ENCODE assay signal across 1 cellular context in the genomic region with DNA sequence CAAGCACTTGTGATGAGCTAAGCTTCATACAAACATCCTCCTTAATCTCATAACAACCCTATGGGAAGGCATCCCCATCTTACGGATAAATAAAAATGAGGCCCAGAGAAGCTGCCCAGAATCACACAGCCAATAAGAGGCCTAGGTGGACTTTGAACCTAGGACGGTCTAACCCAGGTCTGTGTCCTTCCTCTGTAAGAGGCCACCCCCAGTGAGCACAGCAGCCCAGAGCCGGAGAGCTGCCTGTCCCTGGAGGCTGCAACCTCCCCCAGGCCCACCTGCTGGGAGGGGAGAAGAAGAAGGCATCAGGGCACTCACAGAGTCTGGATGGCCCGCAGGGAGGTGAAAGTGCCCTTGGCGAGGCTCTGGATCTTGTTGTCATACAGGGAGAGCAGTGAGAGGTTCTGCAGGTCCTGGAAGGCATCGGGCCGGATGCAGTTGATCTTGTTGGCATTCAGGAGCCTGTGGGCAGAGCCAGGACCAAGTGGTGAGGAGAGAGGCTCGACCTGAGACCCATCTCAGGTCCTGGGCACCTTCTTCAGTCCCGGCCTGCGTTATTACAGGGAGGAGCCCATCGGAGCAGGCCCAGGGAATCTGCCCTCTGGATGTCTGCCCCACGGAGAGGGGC.
A peak's percentile ranks its signal among the peaks of the same experiment; 100 is the strongest.
TF ChIP-seq lines count a peak whose summit lies in the region.

No MANE protein-coding gene starts in this region.

TF ChIP-seq in HepG2, 621 proteins besides CTCF, POLR2A, EP300 and RAD21:
- TF ChIP-seq SYNCRIP (IDR thresholded peaks at IDR 0.05; ENCODE audit: insufficient read depth, low read depth, low read length) (no peak), ZFX (CRISPR knock-in tag; IDR thresholded peaks at IDR 0.05; ENCODE audit: low read depth) (0 out of 2 replicates have a peak, but pooled peaks have one; percentile 12), ZSCAN29 (CRISPR knock-in tag; conservative IDR thresholded peaks at IDR 0.05) (no peak), ZNF3 (CRISPR knock-in tag; IDR thresholded peaks at IDR 0.05) (no peak), ARHGAP35 (CRISPR knock-in tag; IDR thresholded peaks at IDR 0.05; ENCODE audit: borderline replicate concordance) (no peak), HNF4A (CRISPR knock-in tag; IDR thresholded peaks at IDR 0.05) (peak; percentile 47), ZNF768 (CRISPR knock-in tag; IDR thresholded peaks at IDR 0.05) (peak; percentile 80), ZNF331 (CRISPR knock-in tag; IDR thresholded peaks at IDR 0.05) (no peak)
